ENCODE assay signal across 1 cellular context in genomic region chr10:97060441-97061084, GRCh38.
TF ChIP-seq lines count a peak whose summit lies in the region.

No MANE protein-coding gene starts in this region.

TF ChIP-seq in IMR-90, 13 proteins besides CTCF, POLR2A, EP300 and RAD21:
- TF ChIP-seq MAZ (IDR thresholded peaks at IDR 0.05; ENCODE audit: borderline replicate concordance, low read depth, low read length) (no peak), MXI1 (IDR thresholded peaks at IDR 0.05; ENCODE audit: borderline replicate concordance, low read depth, low read length) (no peak), NFE2L2 (IDR thresholded peaks at IDR 0.05; ENCODE audit: low read depth, low read length) (no peak), RFX5 (IDR thresholded peaks at IDR 0.05; ENCODE audit: low read depth, low read length) (no peak), CEBPB (IDR thresholded peaks at IDR 0.05; ENCODE audit: low read depth, low read length) (no peak), RCOR1 (IDR thresholded peaks at IDR 0.05; ENCODE audit: insufficient replicate concordance, low read length) (no peak), FOS (IDR thresholded peaks at IDR 0.05; ENCODE audit: low read depth, low read length) (no peak), BHLHE40 (IDR thresholded peaks at IDR 0.05; ENCODE audit: low read depth, low read length) (no peak), CHD1 (IDR thresholded peaks at IDR 0.05; ENCODE audit: low read depth, low read length) (no peak)
- TF ChIP-seq, protein P1, sequence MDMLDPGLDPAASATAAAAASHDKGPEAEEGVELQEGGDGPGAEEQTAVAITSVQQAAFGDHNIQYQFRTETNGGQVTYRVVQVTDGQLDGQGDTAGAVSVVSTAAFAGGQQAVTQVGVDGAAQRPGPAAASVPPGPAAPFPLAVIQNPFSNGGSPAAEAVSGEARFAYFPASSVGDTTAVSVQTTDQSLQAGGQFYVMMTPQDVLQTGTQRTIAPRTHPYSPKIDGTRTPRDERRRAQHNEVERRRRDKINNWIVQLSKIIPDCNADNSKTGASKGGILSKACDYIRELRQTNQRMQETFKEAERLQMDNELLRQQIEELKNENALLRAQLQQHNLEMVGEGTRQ (IDR thresholded peaks at IDR 0.05; ENCODE audit: low read depth, low read length): no peak
